Comparison of ENCODE assay signal across 16 cellular contexts in the genomic region with DNA sequence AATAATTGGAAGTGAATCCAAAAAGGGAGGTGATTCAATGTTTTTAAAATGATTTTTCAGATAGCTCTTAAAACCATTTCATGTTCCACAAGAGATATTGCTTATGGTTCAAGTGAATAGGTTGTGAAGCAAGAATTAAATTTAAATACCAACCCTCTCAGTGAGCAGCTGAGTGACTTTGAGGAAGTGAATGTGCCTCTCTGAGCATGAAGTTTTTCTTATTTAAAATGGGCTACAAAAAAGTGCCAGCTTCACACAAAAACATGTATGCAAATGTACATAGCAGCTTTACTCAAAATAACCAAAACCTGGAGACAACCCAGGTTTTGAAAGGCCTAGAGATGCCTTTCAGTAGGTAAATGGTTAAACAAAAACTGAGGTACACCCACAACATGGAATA. TPM values are rescaled to one million over a fixed set of nuclear protein-coding genes. Genes with fewer than 3 reads are reported as not detected.
A peak's percentile ranks its signal among the peaks of the same experiment; 100 is the strongest.
DNase-seq lines count a peak whose midpoint lies in the region; TF ChIP-seq lines count a peak whose summit lies in the region.
"Had no signal": no experiment of that assay in that cellular context is flagged by ENCODE, and none has a peak within 500 bp of the region (broad histone marks: within the 10 kb centered on the region; RNA-seq: fewer than 3 reads in every experiment).

No MANE protein-coding gene starts in this region.

- H3K9me3 ChIP-seq in Karpas-422 (ENCODE audit: low read length): no peaks in the 10 kb centered on the region
- 0 out of 2 replicates have a peak, but pooled peaks cover 6% of the 10 kb centered on the region for H3K9me3 ChIP-seq in OCI-LY7 (ENCODE audit: low read length)
- no peaks in the 10 kb centered on the region for H3K9me3 ChIP-seq in MM.1S (replicated peaks; ENCODE audit: insufficient read depth, low read length)
- H3K9me3 ChIP-seq: BE2C had no signal

- H3K4me1 ChIP-seq in Karpas-422 (ENCODE audit: low read length): peaks cover 43% of the 10 kb centered on the region
- H3K4me1 ChIP-seq in OCI-LY7 (ENCODE audit: insufficient read depth, low read length, poor library complexity, severe bottlenecking): peaks cover 32% of the 10 kb centered on the region
- no peaks in the 10 kb centered on the region for H3K4me1 ChIP-seq in MM.1S (ENCODE audit: low read length)
- H3K4me1 ChIP-seq: BE2C had no signal

- no peaks in the 10 kb centered on the region for H3F3A ChIP-seq in MM.1S (ENCODE audit: insufficient read depth, low read length)

- H3K9me2 ChIP-seq in Karpas-422 (replicated peaks; ENCODE audit: insufficient read depth, low read length): no peaks in the 10 kb centered on the region
- no peaks in the 10 kb centered on the region for H3K9me2 ChIP-seq in OCI-LY7 (ENCODE audit: insufficient read depth, low read length)
- H3K9me2 ChIP-seq in MM.1S (replicated peaks; ENCODE audit: insufficient read depth, low read length): no peaks in the 10 kb centered on the region

- H2AFZ ChIP-seq in Karpas-422 (ENCODE audit: low read length) (no peak overlapping the region), OCI-LY7 (ENCODE audit: low read length) (no peak overlapping the region), MM.1S (ENCODE audit: low read length) (no peak overlapping the region)

- no peak for TF ChIP-seq CTCF in OCI-LY7 (conservative IDR thresholded peaks at IDR 0.05; ENCODE audit: low read length)
- TF ChIP-seq CTCF in MM.1S (IDR thresholded peaks at IDR 0.05; ENCODE audit: low read length): no peak

- intact Hi-C loops in OCI-LY7 (cut with micrococcal nuclease; ENCODE audit: unreplicated experiment): no loop called here

- H3K36me3 ChIP-seq in Karpas-422 (ENCODE audit: insufficient read depth, low read length) (no peaks in the 10 kb centered on the region), OCI-LY7 (ENCODE audit: insufficient read depth, low read length) (peaks cover 48% of the 10 kb centered on the region), MM.1S (replicated peaks; ENCODE audit: insufficient read depth, low read length) (peaks cover 4% of the 10 kb centered on the region; the same call in 1 of the 2 replicates)
- H3K36me3 ChIP-seq: BE2C had no signal

- POLR2A ChIA-PET in OCI-LY7 (lab: Charles Lee): interaction anchor here (0.7 kb wide), 1 partner anchor 524 kb away, joined by 3 read pairs; no protein-coding TSS in a partner anchor

- H3K79me2 ChIP-seq in Karpas-422 (ENCODE audit: low read length) (no peaks in the 10 kb centered on the region), OCI-LY7 (ENCODE audit: insufficient read depth, low read depth, low read length) (peaks cover 63% of the 10 kb centered on the region), MM.1S (ENCODE audit: low read length) (peaks cover 82% of the 10 kb centered on the region)

- H3K27ac ChIP-seq in Karpas-422 (ENCODE audit: low read length) (no peak overlapping the region), OCI-LY7 (ENCODE audit: low read depth, low read length, poor library complexity, severe bottlenecking) (peak overlapping the region; percentile 23), MM.1S (ENCODE audit: low read length) (no peak overlapping the region)
- H3K27ac ChIP-seq: C4-2B, HL-60 had no signal

- CTCF ChIA-PET in OCI-LY7 (lab: Charles Lee; ENCODE audit: unreplicated experiment): no interaction called here

- DNase-seq in CD1c-positive myeloid dendritic cell (ENCODE audit: extremely low spot score) (peak; percentile 3), Karpas-422 (peak; percentile 86), OCI-LY7 (ENCODE audit: low spot score) (peak; percentile 37), germinal center (ENCODE audit: low spot score) (peak; percentile 40), MM.1S (no peak), SKM-1 (lab: John Stamatoyannopoulos, UW; ENCODE audit: unreplicated experiment) (no peak)
- no peak for DNase-seq in stimulated activated CD4-positive, alpha-beta T cell treated with anti-CD3 and anti-CD28 coated beads, Interleukin-12 subunit alpha, Interleukin-12 subunit beta, amount 100 ng/mL, for 4 hours
- DNase-seq: BE2C; CD8-positive, alpha-beta T cell; COR-L47; DMS153; DMS79 treated with DMSO at 0.1 percent for 48 hours; GDM1 had no signal

- no TSS peak for BruUV-seq in OCI-LY7 (replicated peaks; lab: Mats Ljungman, UMichigan)

- H3K4me2 ChIP-seq in Karpas-422 (ENCODE audit: low read depth, low read length, poor library complexity, severe bottlenecking) (peak overlapping the region; percentile 56), OCI-LY7 (ENCODE audit: low read length) (peak overlapping the region; percentile 49), MM.1S (ENCODE audit: low read depth, low read length) (no peak overlapping the region)

- H4K20me1 ChIP-seq in Karpas-422 (ENCODE audit: insufficient read depth, low read depth, low read length): no peaks in the 10 kb centered on the region
- peaks cover 8% of the 10 kb centered on the region; the same call in 1 of the 2 replicates for H4K20me1 ChIP-seq in OCI-LY7 (ENCODE audit: insufficient read depth, low read length)
- peaks cover 6% of the 10 kb centered on the region for H4K20me1 ChIP-seq in MM.1S (ENCODE audit: insufficient read depth, low read length)

- no peak overlapping the region for H3K9ac ChIP-seq in Karpas-422 (ENCODE audit: low read length)
- no peak overlapping the region for H3K9ac ChIP-seq in MM.1S (ENCODE audit: low read length)

- H3K4me3 ChIP-seq in Karpas-422 (ENCODE audit: low read length) (no peak overlapping the region), OCI-LY7 (ENCODE audit: low read depth, low read length, poor library complexity, severe bottlenecking) (peak overlapping the region; percentile 23), MM.1S (ENCODE audit: low read length) (no peak overlapping the region)

- H3K27me3 ChIP-seq in Karpas-422 (ENCODE audit: low read length) (no peaks in the 10 kb centered on the region), MM.1S (replicated peaks; ENCODE audit: insufficient read depth, low read length) (no peaks in the 10 kb centered on the region)
- H3K27me3 ChIP-seq: BE2C had no signal

RNA-seq across cellular contexts. Expression of a gene that starts 35.5 kb away (rescaled TPM):
- 0.11 TPM in 1 of 2 replicates, not detected in the other for total RNA-seq in Karpas-422 (2014; rRNA removed; shearing (Covaris generic); ENCODE audit: low replicate concordance)
- total RNA-seq in OCI-LY7 (2014; rRNA removed; shearing (Covaris generic)): not detected in 2 replicates
- total RNA-seq in OCI-LY7 (2022): not detected in 2 replicates
- total RNA-seq: H4 had no signal

RNA-seq across cellular contexts. Expression of a gene that starts 41.3 kb away (rescaled TPM):
- 5.8 and 7.1 TPM in 2 replicates for total RNA-seq in Karpas-422 (2014; rRNA removed; shearing (Covaris generic); ENCODE audit: low replicate concordance)
- total RNA-seq in OCI-LY7 (2014; rRNA removed; shearing (Covaris generic)): 5.5 and 7.8 TPM in 2 replicates
- total RNA-seq in OCI-LY7 (2022): 10.9 and 12.5 TPM in 2 replicates

Comparison
In these comparisons a context has a peak if more than half of its experiments do, and no peak if none do; other contexts are left out.
1. DNase-seq: peak in CD1c-positive myeloid dendritic cell (single experiment), Karpas-422 (single experiment), OCI-LY7 (single experiment) and germinal center (single experiment); none in MM.1S (single experiment), stimulated activated CD4-positive, alpha-beta T cell treated with anti-CD3 and anti-CD28 coated beads, Interleukin-12 subunit alpha, Interleukin-12 subunit beta, amount 100 ng/mL, for 4 hours (single experiment) and SKM-1 (single experiment).